27 cellular contexts compared by ENCODE assay signal in genomic region chr3:104323226-104323625, GRCh38.
DNase-seq lines count a peak whose midpoint lies in the region; ATAC-seq and TF ChIP-seq lines count a peak whose summit lies in the region.
"Had no signal": no experiment of that assay in that cellular context is flagged by ENCODE, and none has a peak within 500 bp of the region (broad histone marks: within the 10 kb centered on the region; RNA-seq: fewer than 3 reads in every experiment).

No MANE protein-coding gene starts in this region.

- H3K79me2 ChIP-seq in H9 (ENCODE audit: insufficient read depth, low read length), result no peaks in the 10 kb centered on the region

- no peak overlapping the region for H3K4me3 Mint-ChIP-seq in H9
- H3K4me3 Mint-ChIP-seq in endodermal cell, result no peak overlapping the region
- H3K4me3 Mint-ChIP-seq: activated CD4-positive, alpha-beta memory T cell treated with anti-CD3 and anti-CD28 coated beads, Interleukin-2, amount 10 ng/mL, durations not matched to agents 7 days and 5 days; activated naive CD8-positive, alpha-beta T cell; CD4-positive, CD25-positive, alpha-beta regulatory T cell had no signal

- H3K4me3 ChIP-seq in NB4 (ENCODE audit: low read depth, low read length) (no peak overlapping the region), endodermal cell (ENCODE audit: low read length) (peak overlapping the region; percentile 64), neuronal stem cell (ENCODE audit: low read length in 2 of 2) (no peak overlapping the region)
- H3K4me3 ChIP-seq: HAP-1 had no signal

- H3K36me3 ChIP-seq in endodermal cell (ENCODE audit: control insufficient read depth, insufficient read depth, low read length) (no peaks in the 10 kb centered on the region), neuronal stem cell (replicated peaks in 1 of 2; ENCODE audit: control insufficient read depth in 2 of 2, insufficient read depth in 2 of 2, low read length in 2 of 2) (no peaks in the 10 kb centered on the region)
- H3K36me3 ChIP-seq: HAP-1 had no signal

- H2AK5ac ChIP-seq in H9 (ENCODE audit: insufficient read length, low read length), result no peak overlapping the region
- H2AK5ac ChIP-seq in neuronal stem cell (ENCODE audit: low read depth, low read length), result no peak overlapping the region

- H3K18ac ChIP-seq in H9 (ENCODE audit: insufficient read length, low read depth, low read length) (peak overlapping the region; percentile 30), neuronal stem cell (ENCODE audit: low read length) (no peak overlapping the region)

- peak overlapping the region; percentile 56 to 77 (median 61); a peak in 4 of 7 replicates for H3K27ac Mint-ChIP-seq in H9
- H3K27ac Mint-ChIP-seq in endodermal cell, result peak overlapping the region; percentile 86
- H3K27ac Mint-ChIP-seq: activated CD4-positive, alpha-beta memory T cell treated with anti-CD3 and anti-CD28 coated beads, Interleukin-2, amount 10 ng/mL, durations not matched to agents 7 days and 5 days; activated naive CD8-positive, alpha-beta T cell; CD4-positive, CD25-positive, alpha-beta regulatory T cell had no signal

- H3K9me3 Mint-ChIP-seq in H9 (peaks cover 42 to 56% of the 10 kb centered on the region in 2 experiments), endodermal cell (peaks cover 58% of the 10 kb centered on the region)

- H3K23ac ChIP-seq in H9 (ENCODE audit: insufficient read length, low read depth, low read length) (no peak overlapping the region), neuronal stem cell (ENCODE audit: low read depth, low read length, poor library complexity) (no peak overlapping the region)

- H3K4me1 ChIP-seq in H9 (ENCODE audit: insufficient read depth, low read length) (no peaks in the 10 kb centered on the region), endodermal cell (ENCODE audit: control insufficient read depth, insufficient read depth, low read length) (peaks cover 3% of the 10 kb centered on the region), neuronal stem cell (ENCODE audit: control insufficient read depth in 2 of 2, insufficient read depth in 1 of 2, low read depth in 1 of 2, low read length in 2 of 2) (peaks cover 0 to 5% of the 10 kb centered on the region in 2 donors)
- H3K4me1 ChIP-seq: HAP-1 had no signal

- no peaks in the 10 kb centered on the region for H4K20me1 ChIP-seq in H9 (ENCODE audit: control insufficient read depth, insufficient read depth, insufficient read length)

- no peak overlapping the region for H3K14ac ChIP-seq in H9 (ENCODE audit: insufficient read depth, low read length)
- no peak overlapping the region for H3K14ac ChIP-seq in neuronal stem cell (ENCODE audit: low read length)

- no peak overlapping the region for H2BK15ac ChIP-seq in H9 (ENCODE audit: low read depth, low read length)
- no peak overlapping the region for H2BK15ac ChIP-seq in neuronal stem cell (ENCODE audit: low read length)

- TF ChIP-seq POLR2A in NB4 (IDR thresholded peaks at IDR 0.05; ENCODE audit: extremely low read depth, insufficient read length), result no peak

- WGBS in H9 (ENCODE audit: extremely low coverage, insufficient read length, low lambda C conversion rate), result no CpG with 5 or more reads among the region's 2 CpGs
- WGBS in endodermal cell (ENCODE audit: insufficient coverage in 1 of 2, insufficient read length in 1 of 2), 2 experiments, result 60% methylated on average over 2 of the region's 2 CpGs; no CpG with 5 or more reads in 1 of the 2 experiments
- no CpG with 5 or more reads among the region's 2 CpGs for WGBS in neuronal stem cell (ENCODE audit: extremely low coverage in 2 of 2, insufficient read length in 2 of 2, insufficient replicate concordance in 1 of 2), 2 donors

- H3K9ac ChIP-seq in H9 (ENCODE audit: extremely low read depth, insufficient read length, low read length) (no peak overlapping the region), endodermal cell (ENCODE audit: extremely low read depth, low read length, poor library complexity, severe bottlenecking) (peak overlapping the region; percentile 27), neuronal stem cell (ENCODE audit: low read depth, low read length, poor library complexity) (no peak overlapping the region)

- H2AFZ ChIP-seq in H9 (ENCODE audit: low read length), result no peak overlapping the region
- peak overlapping the region; percentile 92 for H2AFZ ChIP-seq in neuronal stem cell (ENCODE audit: low read length)

- H2BK12ac ChIP-seq in H9 (ENCODE audit: insufficient read length, low read depth, low read length) (no peak overlapping the region), neuronal stem cell (ENCODE audit: low read length) (no peak overlapping the region)

- H3K79me1 ChIP-seq in H9 (ENCODE audit: insufficient read depth, low read depth, low read length, poor library complexity, severe bottlenecking) (no peaks in the 10 kb centered on the region), neuronal stem cell (ENCODE audit: low read depth, low read length) (no peaks in the 10 kb centered on the region)

- no peaks in the 10 kb centered on the region for H3K23me2 ChIP-seq in H9 (ENCODE audit: insufficient read length, low read depth, low read length, poor library complexity, severe bottlenecking)

- H2BK120ac ChIP-seq in H9 (ENCODE audit: low read depth, low read length, poor library complexity, severe bottlenecking) (no peak overlapping the region), neuronal stem cell (ENCODE audit: low read depth, low read length) (no peak overlapping the region)

- no peak overlapping the region for H3K4me2 ChIP-seq in H9 (ENCODE audit: insufficient read depth, insufficient read length, low read length)
- no peak overlapping the region for H3K4me2 ChIP-seq in neuronal stem cell (ENCODE audit: insufficient read depth, low read length, poor library complexity, severe bottlenecking)

- no peak overlapping the region for H4K91ac ChIP-seq in H9 (ENCODE audit: insufficient read length, low read depth, low read length)
- H4K91ac ChIP-seq in neuronal stem cell (ENCODE audit: low read depth, low read length, poor library complexity), result no peak overlapping the region

- no peak overlapping the region for H2BK20ac ChIP-seq in H9 (ENCODE audit: low read depth, low read length, poor library complexity, severe bottlenecking)

- ATAC-seq in omental fat pad (ENCODE audit: low FRiP score) (no peak), HG02571 (IDR thresholded peaks at IDR 0.05; ENCODE audit: unreplicated experiment) (no peak)
- ATAC-seq: left lobe of liver, Panc1 had no signal

- H2BK5ac ChIP-seq in H9 (ENCODE audit: insufficient read length, low read length), result no peak overlapping the region
- no peak overlapping the region for H2BK5ac ChIP-seq in neuronal stem cell (ENCODE audit: low read length)

- no peak overlapping the region for H3K56ac ChIP-seq in H9 (ENCODE audit: insufficient read length, low read depth, low read length)

- DNase-seq in H9, result no peak
- peak; percentile 2 for DNase-seq in NB4 (ENCODE audit: low read depth)
- DNase-seq in endodermal cell, result peak; percentile 80
- DNase-seq in neuronal stem cell (ENCODE audit: low spot score), result no peak
- DNase-seq in omental fat pad (ENCODE audit: low spot score), result no peak
- DNase-seq in hippocampal formation (lab: John Stamatoyannopoulos, UW), result no peak
- DNase-seq: activated CD4-positive, alpha-beta memory T cell treated with anti-CD3 and anti-CD28 coated beads, Interleukin-2, amount 10 ng/mL, durations not matched to agents 7 days and 5 days; activated CD4-positive, CD25-positive, alpha-beta regulatory T cell treated with anti-CD3 and anti-CD28 coated beads, Interleukin-2, amount 50 U/mL, for 72 hours; activated effector memory CD4-positive, alpha-beta T cell treated with Interleukin-2 at 50 U/mL for 16 hours; aorta; CD4-positive, CD25-positive, alpha-beta regulatory T cell; cortex of kidney; IMR-90; NCI-H1105; NCI-H187 treated with DMSO at 0.1 percent for 48 hours; NCI-H524; NK-92 treated with Interleukin-12 subunit alpha and Interleukin-12 subunit beta, amount 100 ng/mL, for 24 hours; occipital lobe; SHP77 treated with DMSO at 0.1 percent for 48 hours; stimulated activated CD4-positive, alpha-beta T cell treated with anti-CD3 and anti-CD28 coated beads, Interleukin-15, amount 100 ng/mL, for 24 hours; stimulated activated naive CD4-positive, alpha-beta T cell; T1000 had no signal

- no peak overlapping the region for H3K27ac ChIP-seq in H9 (ENCODE audit: insufficient read length, low read depth, low read length)
- no peak overlapping the region for H3K27ac ChIP-seq in endodermal cell (ENCODE audit: low read depth, low read length)
- no peak overlapping the region for H3K27ac ChIP-seq in neuronal stem cell (replicated peaks; ENCODE audit: low read length)

- no peak overlapping the region for H3T11ph ChIP-seq in H9 (ENCODE audit: low read length)

- H4K8ac ChIP-seq in H9 (replicated peaks; ENCODE audit: insufficient read length, low read depth, low read length), result no peak overlapping the region
- no peak overlapping the region for H4K8ac ChIP-seq in neuronal stem cell (ENCODE audit: low read depth, low read length)

- H3K36me3 Mint-ChIP-seq in H9 (ENCODE audit: insufficient read depth in 1 of 3, low read depth in 3 of 3) (peaks cover 25 to 54% (median 35%) of the 10 kb centered on the region in 3 experiments), endodermal cell (ENCODE audit: low read depth) (peaks cover 15% of the 10 kb centered on the region)
- H3K36me3 Mint-ChIP-seq: activated naive CD8-positive, alpha-beta T cell; CD4-positive, CD25-positive, alpha-beta regulatory T cell had no signal

- H3K27me3 ChIP-seq in H9 (ENCODE audit: insufficient read depth, low read length) (no peaks in the 10 kb centered on the region), endodermal cell (ENCODE audit: control insufficient read depth, insufficient read depth, low read length, poor library complexity, severe bottlenecking) (no peaks in the 10 kb centered on the region), neuronal stem cell (ENCODE audit: control insufficient read depth in 3 of 3, insufficient read depth in 3 of 3, low read depth in 1 of 3, low read length in 3 of 3) (no peaks in the 10 kb centered on the region)

- H3K27me3 Mint-ChIP-seq in H9 (ENCODE audit: low read depth) (no peaks in the 10 kb centered on the region), endodermal cell (ENCODE audit: insufficient read depth) (no peaks in the 10 kb centered on the region)
- H3K27me3 Mint-ChIP-seq: activated CD4-positive, alpha-beta memory T cell treated with anti-CD3 and anti-CD28 coated beads, Interleukin-2, amount 10 ng/mL, durations not matched to agents 7 days and 5 days; activated naive CD8-positive, alpha-beta T cell; CD4-positive, CD25-positive, alpha-beta regulatory T cell had no signal

- H4K5ac ChIP-seq in H9 (ENCODE audit: insufficient read length, low read depth, low read length), result no peak overlapping the region

- TF ChIP-seq CTCF in H9 (conservative IDR thresholded peaks at IDR 0.05) (no peak), NB4 (IDR thresholded peaks at IDR 0.05; ENCODE audit: low read depth, low read length) (no peak), endodermal cell (conservative IDR thresholded peaks at IDR 0.05) (no peak), omental fat pad (IDR thresholded peaks at IDR 0.05) (no peak)

- H3K4me1 Mint-ChIP-seq in H9 (peaks cover 14 to 15% of the 10 kb centered on the region in 2 experiments), endodermal cell (peaks cover 11% of the 10 kb centered on the region)
- H3K4me1 Mint-ChIP-seq: activated CD4-positive, alpha-beta memory T cell treated with anti-CD3 and anti-CD28 coated beads, Interleukin-2, amount 10 ng/mL, durations not matched to agents 7 days and 5 days; CD4-positive, CD25-positive, alpha-beta regulatory T cell had no signal

- H3K9me3 ChIP-seq in H9 (ENCODE audit: control insufficient read depth, low read depth, low read length) (no peaks in the 10 kb centered on the region), endodermal cell (ENCODE audit: control insufficient read depth, low read length) (peaks cover 75% of the 10 kb centered on the region), neuronal stem cell (replicated peaks in 1 of 2; ENCODE audit: control insufficient read depth in 2 of 2, insufficient read depth in 1 of 2, low read depth in 1 of 2, low read length in 2 of 2) (no peaks in the 10 kb centered on the region)
- H3K9me3 ChIP-seq: HAP-1 had no signal

- no peak overlapping the region for H3K4ac ChIP-seq in H9 (ENCODE audit: low read depth, low read length)
- no peak overlapping the region for H3K4ac ChIP-seq in neuronal stem cell (ENCODE audit: low read length)

Comparison
In these comparisons a context has a peak if more than half of its experiments do, and no peak if none do; other contexts are left out.
1. DNase-seq: peak in NB4 (single experiment) and endodermal cell (single experiment); none in H9 (single experiment), neuronal stem cell (single experiment), omental fat pad (single experiment) and hippocampal formation (0 of 2).